In the genomic region with DNA sequence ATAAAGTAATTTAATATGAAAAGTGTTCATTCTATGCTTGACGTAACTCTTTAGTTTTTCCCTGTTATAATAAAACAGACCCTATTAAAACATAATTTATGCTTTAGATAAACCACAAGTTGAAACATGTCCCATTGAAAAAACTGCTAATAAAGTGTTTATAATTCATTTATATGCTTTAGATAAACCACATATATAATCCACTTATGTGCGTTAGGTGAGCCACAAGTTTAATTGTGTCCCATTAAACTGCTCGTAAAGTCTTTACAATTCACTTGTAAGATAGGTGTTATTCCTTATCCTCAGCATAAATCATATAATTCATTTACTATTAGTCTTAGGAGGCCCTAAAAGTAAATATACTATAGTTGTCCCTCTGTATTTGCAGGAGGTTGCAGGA, we compare ENCODE assay signal across 31 cellular contexts. TPM values are rescaled to one million over a fixed set of nuclear protein-coding genes. Genes with fewer than 3 reads are reported as not detected.
"Had no signal": no experiment of that assay in that cellular context is flagged by ENCODE, and none has a peak within 500 bp of the region (broad histone marks: within the 10 kb centered on the region; RNA-seq: fewer than 3 reads in every experiment).

No MANE protein-coding gene starts in this region.

- ATAC-seq: naive thymus-derived CD4-positive, alpha-beta T cell; natural killer cell treated with Interleukin-12 subunit alpha and Interleukin-12 subunit beta and Interleukin-15 and Interleukin-18, amount 100 ng/mL, for 72 hours; psoas muscle; right cardiac atrium; right lobe of liver; stimulated activated effector memory CD8-positive, alpha-beta T cell treated with anti-CD3 and anti-CD28 coated beads, Interleukin-12 subunit alpha, Interleukin-12 subunit beta, amount 100 ng/mL, for 72 hours; stimulated activated naive B cell treated with anti-CD40 and anti-IgM and Interleukin-4, amounts not matched to agents 10 μg/mL and 1 μg/mL and 100 μg/mL, for 72 hours; upper lobe of right lung had no signal

- H3K27ac Mint-ChIP-seq: naive thymus-derived CD4-positive, alpha-beta T cell; natural killer cell treated with Interleukin-12 subunit alpha and Interleukin-12 subunit beta and Interleukin-15 and Interleukin-18, amount 100 ng/mL, for 72 hours; nephron progenitor cell; progenitor cell of endocrine pancreas; stimulated activated effector memory CD8-positive, alpha-beta T cell treated with anti-CD3 and anti-CD28 coated beads, Interleukin-12 subunit alpha, Interleukin-12 subunit beta, amount 100 ng/mL, for 72 hours; stimulated activated naive CD8-positive, alpha-beta T cell treated with anti-CD3 and anti-CD28 coated beads, Interleukin-15, Interleukin-2, amounts not matched to agents 100 ng/mL and 50 ng/mL, for 24 hours; type B pancreatic cell had no signal

- H3K9me3 ChIP-seq: neutrophil, psoas muscle, right lobe of liver, sigmoid colon, stomach, suprapubic skin, testis, tibial artery, transverse colon, upper lobe of right lung, uterus had no signal

- H3K9me3 Mint-ChIP-seq: naive thymus-derived CD4-positive, alpha-beta T cell; natural killer cell treated with Interleukin-12 subunit alpha and Interleukin-12 subunit beta and Interleukin-15 and Interleukin-18, amount 100 ng/mL, for 72 hours; stimulated activated effector memory CD8-positive, alpha-beta T cell treated with anti-CD3 and anti-CD28 coated beads, Interleukin-12 subunit alpha, Interleukin-12 subunit beta, amount 100 ng/mL, for 72 hours; stimulated activated naive B cell treated with anti-CD40 and anti-IgM and Interleukin-4, amounts not matched to agents 10 μg/mL and 1 μg/mL and 100 μg/mL, for 72 hours; stimulated activated naive CD8-positive, alpha-beta T cell treated with anti-CD3 and anti-CD28 coated beads, Interleukin-15, Interleukin-2, amounts not matched to agents 100 ng/mL and 50 ng/mL, for 24 hours; type B pancreatic cell had no signal

- H3K4me1 Mint-ChIP-seq: nephron progenitor cell; stimulated activated effector memory CD8-positive, alpha-beta T cell treated with anti-CD3 and anti-CD28 coated beads, Interleukin-12 subunit alpha, Interleukin-12 subunit beta, amount 100 ng/mL, for 72 hours had no signal

- H3K27ac ChIP-seq: neutrophil, parathyroid adenoma, psoas muscle, right lobe of liver, sigmoid colon, stomach, suprapubic skin, testis, tibial artery, transverse colon, upper lobe of right lung, uterus had no signal

- H3K9ac ChIP-seq: parathyroid adenoma had no signal

- H3K36me3 ChIP-seq: neutrophil, right lobe of liver, sigmoid colon, suprapubic skin, tibial artery, transverse colon, upper lobe of right lung, uterus had no signal

- H3K4me1 ChIP-seq: parathyroid adenoma, right lobe of liver, testis, upper lobe of right lung, uterus had no signal

- H3K4me3 Mint-ChIP-seq: naive thymus-derived CD4-positive, alpha-beta T cell; natural killer cell treated with Interleukin-12 subunit alpha and Interleukin-12 subunit beta and Interleukin-15 and Interleukin-18, amount 100 ng/mL, for 72 hours; nephron progenitor cell; neural crest cell; stimulated activated effector memory CD8-positive, alpha-beta T cell treated with anti-CD3 and anti-CD28 coated beads, Interleukin-12 subunit alpha, Interleukin-12 subunit beta, amount 100 ng/mL, for 72 hours; stimulated activated naive B cell treated with anti-CD40 and anti-IgM and Interleukin-4, amounts not matched to agents 10 μg/mL and 1 μg/mL and 100 μg/mL, for 72 hours; stimulated activated naive CD8-positive, alpha-beta T cell treated with anti-CD3 and anti-CD28 coated beads, Interleukin-15, Interleukin-2, amounts not matched to agents 100 ng/mL and 50 ng/mL, for 24 hours; type B pancreatic cell had no signal

- H3K27me3 ChIP-seq: right lobe of liver, sigmoid colon, stomach, suprapubic skin, testis, tibial artery, transverse colon, upper lobe of right lung, uterus had no signal

- H3K36me3 Mint-ChIP-seq: natural killer cell treated with Interleukin-12 subunit alpha and Interleukin-12 subunit beta and Interleukin-15 and Interleukin-18, amount 100 ng/mL, for 72 hours; stimulated activated effector memory CD8-positive, alpha-beta T cell treated with anti-CD3 and anti-CD28 coated beads, Interleukin-12 subunit alpha, Interleukin-12 subunit beta, amount 100 ng/mL, for 72 hours had no signal

- DNase-seq: naive thymus-derived CD4-positive, alpha-beta T cell; nephron progenitor cell; nucleus accumbens; posterior cingulate gyrus; psoas muscle; right cardiac atrium; right lobe of liver; sigmoid colon; small intestine; stimulated activated CD4-positive, alpha-beta T cell treated with anti-CD3 and anti-CD28 coated beads, Interleukin-15, amount 100 ng/mL, for 24 hours; stimulated activated CD4-positive, alpha-beta T cell treated with anti-CD3 and anti-CD28 coated beads, Interleukin-2, amount 100 ng/mL, for 24 hours; stimulated activated CD4-positive, alpha-beta T cell treated with anti-CD3 and anti-CD28 coated beads, Interleukin-2, amount 100 ng/mL, for 48 hours; stimulated activated CD4-positive, alpha-beta T cell treated with anti-CD3 and anti-CD28 coated beads, Interleukin-4, amount 100 ng/mL, for 24 hours; stimulated activated naive B cell treated with anti-CD40 and anti-IgM and Interleukin-4, amounts not matched to agents 10 μg/mL and 1 μg/mL and 100 μg/mL, for 72 hours; stimulated activated naive CD4-positive, alpha-beta T cell treated with Interleukin-2 at 50 U/mL for 16 hours; stomach; substantia nigra; testis; tibial artery; transverse colon; upper lobe of right lung; uterus had no signal

- H3K27me3 Mint-ChIP-seq: progenitor cell of endocrine pancreas; stimulated activated naive B cell treated with anti-CD40 and anti-IgM and Interleukin-4, amounts not matched to agents 10 μg/mL and 1 μg/mL and 100 μg/mL, for 72 hours; stimulated activated naive CD8-positive, alpha-beta T cell treated with anti-CD3 and anti-CD28 coated beads, Interleukin-15, Interleukin-2, amounts not matched to agents 100 ng/mL and 50 ng/mL, for 24 hours; type B pancreatic cell had no signal

- H3K4me3 ChIP-seq: psoas muscle, right lobe of liver, sigmoid colon, stomach, suprapubic skin, testis, tibial artery, transverse colon, upper lobe of right lung, uterus had no signal

RNA-seq across cellular contexts. Expression of a gene that starts 3.6 kb away (rescaled TPM):
- total RNA-seq: natural killer cell treated with Interleukin-12 subunit alpha and Interleukin-12 subunit beta and Interleukin-15 and Interleukin-18, amount 100 ng/mL, for 72 hours had no signal
